In the genomic region with DNA sequence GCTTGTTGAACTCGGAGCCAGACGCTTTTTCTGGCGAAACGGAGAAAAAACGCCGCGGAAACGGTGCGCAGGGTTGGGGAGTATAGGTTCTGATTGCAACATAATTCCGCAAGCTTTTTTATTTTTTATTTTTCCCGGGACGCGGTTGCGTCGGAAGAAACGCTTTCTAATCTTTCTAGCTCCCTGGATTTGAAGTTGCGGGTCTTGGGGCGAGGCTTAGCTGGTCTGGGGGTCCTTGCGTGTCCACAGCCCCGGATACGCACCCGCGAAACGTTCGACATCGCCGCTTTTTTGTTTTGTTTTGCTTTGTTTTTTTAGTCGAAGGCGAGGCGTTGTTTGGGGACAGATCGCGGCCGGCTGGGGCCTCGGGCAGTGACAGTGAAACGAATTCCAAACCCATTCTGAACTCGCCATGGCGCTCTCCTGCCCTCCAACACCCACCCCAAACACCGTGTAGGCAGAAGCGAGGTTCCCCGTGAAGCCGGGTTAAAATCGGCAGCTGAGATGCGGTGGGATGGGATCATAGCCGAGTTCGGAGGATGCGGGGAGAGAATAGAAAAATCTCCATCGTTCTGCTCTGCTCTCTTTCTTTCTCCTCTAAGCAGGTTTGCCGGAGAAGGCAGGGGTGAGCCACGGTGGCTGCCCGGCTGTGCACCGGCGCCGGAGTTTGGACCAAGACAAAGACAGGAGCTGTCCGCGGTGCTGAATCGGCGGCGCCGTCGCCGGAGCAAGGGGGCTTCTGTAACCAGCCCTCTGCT, we compare ENCODE assay signal across 8 cellular contexts. TPM values are rescaled to one million over a fixed set of nuclear protein-coding genes. Genes with fewer than 3 reads are reported as not detected.
DNase-seq lines count a peak whose midpoint lies in the region; ATAC-seq and TF ChIP-seq lines count a peak whose summit lies in the region.

No MANE protein-coding gene starts in this region.

- TF ChIP-seq CTCF in astrocyte of the cerebellum (IDR thresholded peaks at IDR 0.05; ENCODE audit: low read depth, low read length, missing control alignments) (no peak), right lobe of liver (IDR thresholded peaks at IDR 0.05) (no peak)

- H3K27me3 Mint-ChIP-seq in IgD-negative memory B cell, result peaks cover 70% of the 10 kb centered on the region

- H3K9me3 ChIP-seq in right lobe of liver, result no peaks in the 10 kb centered on the region

- peaks cover 0 to 5% (median 0%) of the 10 kb centered on the region in 4 donors for H3K4me1 ChIP-seq in right lobe of liver

- TF ChIP-seq POLR2A in right lobe of liver (IDR thresholded peaks at IDR 0.05), result no peak

- in situ Hi-C loops in astrocyte of the cerebellum (cut with HindIII; ENCODE audit: low sequenced_read_pairs), result no loop called here

- peaks cover 0 to 5% (median 4%) of the 10 kb centered on the region in 3 donors for H3K4me1 Mint-ChIP-seq in IgD-negative memory B cell

- peak; percentile 28 for DNase-seq in CD1c-positive myeloid dendritic cell (ENCODE audit: extremely low spot score)
- peak; percentile 6 for DNase-seq in astrocyte of the cerebellum (ENCODE audit: low read depth)
- peak in 1 of 3 donors; percentile 42 for DNase-seq in right lobe of liver
- DNase-seq in Ammon's horn (ENCODE audit: low spot score), result no peak
- DNase-seq in HK-2 (ENCODE audit: unreplicated experiment), result no peak

- peak overlapping the region in 2 of 4 donors; percentile 33 to 68 for H3K4me3 Mint-ChIP-seq in IgD-negative memory B cell

- 5% methylated on average over 49 of the region's 61 CpGs for WGBS in right lobe of liver (ENCODE audit: insufficient coverage, low coverage, low lambda C conversion rate, missing lambda C conversion rate)

- ATAC-seq in right lobe of liver, result peak in 3 of 4 donors; percentile 50 to 75 (median 58)
- no peak for ATAC-seq in HG03280 (IDR thresholded peaks at IDR 0.05; ENCODE audit: unreplicated experiment)
- no peak for ATAC-seq in HG03571 (IDR thresholded peaks at IDR 0.05; ENCODE audit: unreplicated experiment)

- no peaks in the 10 kb centered on the region for H3K36me3 Mint-ChIP-seq in IgD-negative memory B cell

- peak overlapping the region in 2 of 3 donors; percentile 64 to 84 for H3K27ac Mint-ChIP-seq in IgD-negative memory B cell

- intact Hi-C loops in right lobe of liver (cut with DNase I), result no loop called here

- no peak overlapping the region for H3K27ac ChIP-seq in right lobe of liver

- H3K9me3 Mint-ChIP-seq in IgD-negative memory B cell, result peaks cover 3 to 5% (median 4%) of the 10 kb centered on the region in 3 donors

- no peaks in the 10 kb centered on the region for H3K36me3 ChIP-seq in right lobe of liver

- H3K4me3 ChIP-seq in astrocyte of the cerebellum (ENCODE audit: low read depth, low read length), result no peak overlapping the region
- H3K4me3 ChIP-seq in right lobe of liver, result no peak overlapping the region

- peaks cover 0 to 14% of the 10 kb centered on the region in 2 donors for H3K27me3 ChIP-seq in right lobe of liver

RNA-seq across cellular contexts. Expression of gene LHX5, which starts 8.1 kb away (rescaled TPM):
- not detected for polyA plus RNA-seq in IgD-negative memory B cell
- total RNA-seq in right lobe of liver, result not detected

RNA-seq across cellular contexts. Expression of gene SDSL, which starts 57.6 kb away (rescaled TPM):
- polyA plus RNA-seq in IgD-negative memory B cell, result 0.43 TPM
- 10 to 100 TPM; 25.5 to 85.7 (median 32.3) TPM for total RNA-seq in right lobe of liver

Comparison
In these comparisons a context has a peak if more than half of its experiments do, and no peak if none do; other contexts are left out.
1. DNase-seq: peak in CD1c-positive myeloid dendritic cell (single experiment) and astrocyte of the cerebellum (single experiment); none in Ammon's horn (single experiment) and HK-2 (single experiment).
2. ATAC-seq: peak in right lobe of liver (3 of 4); none in HG03280 (single experiment) and HG03571 (single experiment).